ENCODE assay signal across 11 cellular contexts in the genomic region with DNA sequence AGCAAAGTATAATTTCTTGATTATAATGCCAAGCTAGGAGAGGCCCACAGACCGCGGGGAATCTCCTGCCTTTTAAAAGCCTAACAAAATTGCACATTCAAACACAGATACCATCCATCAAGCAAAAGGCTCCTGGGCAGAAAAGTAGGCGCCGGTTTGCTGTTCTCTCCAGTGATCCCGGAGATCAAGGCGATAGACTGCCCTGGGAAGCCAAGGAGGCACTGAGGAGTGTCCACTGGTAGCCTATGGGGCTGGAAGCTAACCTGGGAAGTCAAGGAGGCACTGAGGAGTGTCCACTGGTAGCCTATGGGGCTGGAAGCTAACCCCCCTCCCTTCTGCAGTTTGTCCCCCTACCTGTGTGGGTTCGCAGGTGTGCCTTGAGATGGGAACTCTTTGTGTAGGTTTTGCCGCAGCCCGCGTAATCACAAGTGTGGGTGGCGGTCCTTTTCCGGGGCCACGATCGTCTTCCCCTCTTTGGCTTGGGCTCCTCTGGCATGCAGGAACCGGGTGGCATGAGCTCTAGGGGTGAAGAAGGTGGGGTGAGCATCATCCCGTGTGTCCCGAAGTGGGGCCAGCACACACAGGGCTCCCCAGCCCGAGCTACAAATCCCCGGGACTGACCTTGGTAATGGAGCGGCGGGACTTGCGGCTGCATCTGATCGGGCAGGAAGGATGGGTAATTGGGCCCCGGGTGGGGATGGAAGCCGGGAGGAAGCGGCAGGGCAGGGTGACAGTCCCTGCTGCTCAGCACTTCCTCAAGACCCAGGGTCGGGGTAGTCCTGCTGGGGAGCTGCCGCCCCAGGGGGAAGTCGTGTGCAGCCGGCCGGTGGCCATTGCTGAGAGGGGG. TPM values are rescaled to one million over a fixed set of nuclear protein-coding genes. Genes with fewer than 3 reads are reported as not detected.
DNase-seq lines count a peak whose midpoint lies in the region; ATAC-seq, FAIRE-seq and TF ChIP-seq lines count a peak whose summit lies in the region.
"Had no signal": no experiment of that assay in that cellular context is flagged by ENCODE, and none has a peak within 500 bp of the region (broad histone marks: within the 10 kb centered on the region; RNA-seq: fewer than 3 reads in every experiment).

No MANE protein-coding gene starts in this region.

- peak overlapping the region; percentile 51 for H3K27ac Mint-ChIP-seq in stimulated activated naive B cell treated with anti-CD40 and anti-IgM and Interleukin-4, amounts not matched to agents 10 μg/mL and 1 μg/mL and 100 μg/mL, for 72 hours

- H3K4me3 ChIP-seq in HUES48 (ENCODE audit: low read depth, low read length) (peak overlapping the region; percentile 63), bronchial epithelial cell (ENCODE audit: low read depth, low read length) (peak overlapping the region; percentile 99), BE2C (ENCODE audit: low read depth, low read length) (no peak overlapping the region)

- peak overlapping the region; percentile 59 to 89 for H3K4me3 Mint-ChIP-seq in stimulated activated naive B cell treated with anti-CD40 and anti-IgM and Interleukin-4, amounts not matched to agents 10 μg/mL and 1 μg/mL and 100 μg/mL, for 72 hours

- H3K36me3 ChIP-seq in HUES48 (ENCODE audit: control insufficient read depth, insufficient read depth, low read length) (peaks cover 11% of the 10 kb centered on the region), bronchial epithelial cell (ENCODE audit: control insufficient read depth, insufficient read depth, low read length) (peaks cover 24% of the 10 kb centered on the region), BE2C (no peaks in the 10 kb centered on the region)

- peak; percentile 8 for ATAC-seq in left colon
- ATAC-seq in stimulated activated naive B cell treated with anti-CD40 and anti-IgM and Interleukin-4, amounts not matched to agents 10 μg/mL and 1 μg/mL and 100 μg/mL, for 72 hours (replicated peaks), result no peak

- no peak for TF ChIP-seq CTCF in bronchial epithelial cell (IDR thresholded peaks at IDR 0.05; ENCODE audit: insufficient read depth, low read length, severe bottlenecking)
- no peak for TF ChIP-seq CTCF in BE2C (IDR thresholded peaks at IDR 0.05; ENCODE audit: low read depth, low read length)

- peaks cover 0 to 1% of the 10 kb centered on the region in 2 donors for H3K9me3 Mint-ChIP-seq in stimulated activated naive B cell treated with anti-CD40 and anti-IgM and Interleukin-4, amounts not matched to agents 10 μg/mL and 1 μg/mL and 100 μg/mL, for 72 hours

- FAIRE-seq in bronchial epithelial cell (lab: Jason Lieb, UNC), result no peak
- FAIRE-seq: GM12892 had no signal

- H3K4me1 Mint-ChIP-seq in stimulated activated naive B cell treated with anti-CD40 and anti-IgM and Interleukin-4, amounts not matched to agents 10 μg/mL and 1 μg/mL and 100 μg/mL, for 72 hours, result peaks cover 22 to 40% of the 10 kb centered on the region in 2 donors

- DNase-seq in bronchial epithelial cell (ENCODE audit: low read depth) (no peak), left colon (peak; percentile 33 to 36), C1 segment of cervical spinal cord (lab: John Stamatoyannopoulos, UW) (no peak), BE2C (no peak)
- DNase-seq in stimulated activated naive B cell treated with anti-CD40 and anti-IgM and Interleukin-4, amounts not matched to agents 10 μg/mL and 1 μg/mL and 100 μg/mL, for 72 hours, result no peak
- no peak for DNase-seq in activated CD4-positive, alpha-beta T cell treated with anti-CD3 and anti-CD28 coated beads, Interleukin-2, amount 50 U/mL, for 1 hour
- DNase-seq in stimulated activated CD4-positive, alpha-beta T cell treated with anti-CD3 and anti-CD28 coated beads, Interleukin-4, amount 100 ng/mL, for 24 hours, result no peak
- DNase-seq: activated naive CD4-positive, alpha-beta T cell; NCI-H1417 had no signal

- no peak overlapping the region for H3K27ac ChIP-seq in HUES48 (ENCODE audit: low read depth, low read length)

- H3K36me3 Mint-ChIP-seq in stimulated activated naive B cell treated with anti-CD40 and anti-IgM and Interleukin-4, amounts not matched to agents 10 μg/mL and 1 μg/mL and 100 μg/mL, for 72 hours, result peaks cover 3 to 8% of the 10 kb centered on the region in 2 donors

- peaks cover 20% of the 10 kb centered on the region for H3K4me1 ChIP-seq in HUES48 (ENCODE audit: control insufficient read depth, insufficient read depth, low read length)
- H3K4me1 ChIP-seq in BE2C, result no peaks in the 10 kb centered on the region

- peaks cover 40 to 44% of the 10 kb centered on the region in 2 donors for H3K27me3 Mint-ChIP-seq in stimulated activated naive B cell treated with anti-CD40 and anti-IgM and Interleukin-4, amounts not matched to agents 10 μg/mL and 1 μg/mL and 100 μg/mL, for 72 hours

- H3K9ac ChIP-seq in HUES48 (ENCODE audit: low read depth, low read length), result no peak overlapping the region

- H3K9me3 ChIP-seq in HUES48 (ENCODE audit: control insufficient read depth, insufficient read depth, low read length) (no peaks in the 10 kb centered on the region), BE2C (no peaks in the 10 kb centered on the region)

- H3K27me3 ChIP-seq in HUES48 (ENCODE audit: control insufficient read depth, insufficient read depth, low read length), result peaks cover 50% of the 10 kb centered on the region
- no peaks in the 10 kb centered on the region for H3K27me3 ChIP-seq in bronchial epithelial cell (ENCODE audit: control insufficient read depth, insufficient read depth, low read length)
- H3K27me3 ChIP-seq in BE2C, result peaks cover 34% of the 10 kb centered on the region

- intact Hi-C loops in left colon (cut with DNase I, micrococcal nuclease), result no loop called here

RNA-seq across cellular contexts. Expression of a gene that starts 2.7 kb away (rescaled TPM):
- 16.1 and 33.7 TPM in 2 replicates for total RNA-seq in bronchial epithelial cell
- 100 to 1,000 TPM; 481 to 507 TPM for total RNA-seq in left colon
- polyA plus RNA-seq in BE2C (2012; ENCODE audit: insufficient read depth, insufficient read length, low read depth), result 0.19 TPM

Comparison
In these comparisons a context has a peak if more than half of its experiments do, and no peak if none do; other contexts are left out.
1. DNase-seq: peak in left colon (2 of 2); none in bronchial epithelial cell (single experiment), stimulated activated naive B cell treated with anti-CD40 and anti-IgM and Interleukin-4, amounts not matched to agents 10 μg/mL and 1 μg/mL and 100 μg/mL, for 72 hours (single experiment), activated CD4-positive, alpha-beta T cell treated with anti-CD3 and anti-CD28 coated beads, Interleukin-2, amount 50 U/mL, for 1 hour (single experiment), C1 segment of cervical spinal cord (0 of 14), stimulated activated CD4-positive, alpha-beta T cell treated with anti-CD3 and anti-CD28 coated beads, Interleukin-4, amount 100 ng/mL, for 24 hours (single experiment) and BE2C (single experiment).
2. RNA of a gene that starts 2.7 kb away (total RNA-seq): 481 to 507 TPM in left colon; 16.1 to 33.7 TPM in bronchial epithelial cell; every median in the first group is over 10 times any median in the second.